Comparison of ENCODE assay signal across 16 cellular contexts in genomic region chr19:47891923-47892666, GRCh38. TPM values are rescaled to one million over a fixed set of nuclear protein-coding genes. Genes with fewer than 3 reads are reported as not detected.
A peak's percentile ranks its signal among the peaks of the same experiment; 100 is the strongest.
DNase-seq lines count a peak whose midpoint lies in the region; TF ChIP-seq lines count a peak whose summit lies in the region.
"Had no signal": no experiment of that assay in that cellular context is flagged by ENCODE, and none has a peak within 500 bp of the region (broad histone marks: within the 10 kb centered on the region; RNA-seq: fewer than 3 reads in every experiment).

No MANE protein-coding gene starts in this region.

- peak overlapping the region; percentile 69 for H3K27ac ChIP-seq in neuronal stem cell (replicated peaks; ENCODE audit: low read length)

- no peak overlapping the region for H4K91ac ChIP-seq in neuronal stem cell (ENCODE audit: low read depth, low read length, poor library complexity)

- H2AFZ ChIP-seq in neuronal stem cell (ENCODE audit: low read length), result no peak overlapping the region

- H2BK12ac ChIP-seq in neuronal stem cell (ENCODE audit: low read length), result no peak overlapping the region

- H2AK5ac ChIP-seq in neuronal stem cell (ENCODE audit: low read depth, low read length), result no peak overlapping the region

- no peaks in the 10 kb centered on the region for H3K4me1 ChIP-seq in neuronal stem cell (ENCODE audit: control insufficient read depth in 2 of 2, insufficient read depth in 1 of 2, low read depth in 1 of 2, low read length in 2 of 2)

- H4K8ac ChIP-seq in neuronal stem cell (ENCODE audit: low read depth, low read length), result no peak overlapping the region

- TF ChIP-seq CTCF in fibroblast of the aortic adventitia (IDR thresholded peaks at IDR 0.05; ENCODE audit: insufficient read depth, low read length), result no peak

- no CpG with 5 or more reads among the region's 7 CpGs for WGBS in neuronal stem cell (ENCODE audit: extremely low coverage in 2 of 2, insufficient read length in 2 of 2, insufficient replicate concordance in 1 of 2), 2 donors

- H3K79me1 ChIP-seq in neuronal stem cell (ENCODE audit: low read depth, low read length), result no peaks in the 10 kb centered on the region

- DNase-seq in CMK (ENCODE audit: low read depth) (peak; percentile 94), SK-MEL-5 (ENCODE audit: low read depth, low spot score) (peak; percentile 12), fibroblast of the aortic adventitia (ENCODE audit: low read depth) (peak; percentile 23), neuronal stem cell (ENCODE audit: low spot score) (peak; percentile 18), HCEC 1CT (no peak), NCI-H510A (lab: John Stamatoyannopoulos, UW) (no peak), nucleus accumbens (lab: John Stamatoyannopoulos, UW) (no peak), NCI-H524 (lab: John Stamatoyannopoulos, UW) (no peak)
- DNase-seq: NCI-H2171 treated with DMSO at 0.1 percent for 48 hours; occipital lobe; stimulated activated CD4-positive, alpha-beta T cell treated with anti-CD3 and anti-CD28 coated beads, Interleukin-12 subunit alpha, Interleukin-12 subunit beta, amount 100 ng/mL, for 4 hours had no signal

- no peak overlapping the region for H2BK120ac ChIP-seq in neuronal stem cell (ENCODE audit: low read depth, low read length)

- no peak overlapping the region for H3K4me2 ChIP-seq in neuronal stem cell (ENCODE audit: insufficient read depth, low read length, poor library complexity, severe bottlenecking)
- H3K4me2 ChIP-seq: SK-N-SH had no signal

- no peak overlapping the region for H3K23ac ChIP-seq in neuronal stem cell (ENCODE audit: low read depth, low read length, poor library complexity)

- no peaks in the 10 kb centered on the region for H3K36me3 ChIP-seq in neuronal stem cell (replicated peaks in 1 of 2; ENCODE audit: control insufficient read depth in 2 of 2, insufficient read depth in 2 of 2, low read length in 2 of 2)

- H2BK15ac ChIP-seq in neuronal stem cell (ENCODE audit: low read length), result no peak overlapping the region

- peaks cover 0 to 2% of the 10 kb centered on the region in 2 donors for H3K9me3 ChIP-seq in neuronal stem cell (replicated peaks in 1 of 2; ENCODE audit: control insufficient read depth in 2 of 2, insufficient read depth in 1 of 2, low read depth in 1 of 2, low read length in 2 of 2)
- H3K9me3 ChIP-seq: SK-N-SH had no signal

- no peak overlapping the region for H3K4ac ChIP-seq in neuronal stem cell (ENCODE audit: low read length)

- no peaks in the 10 kb centered on the region for H3K27me3 ChIP-seq in neuronal stem cell (ENCODE audit: control insufficient read depth in 3 of 3, insufficient read depth in 3 of 3, low read depth in 1 of 3, low read length in 3 of 3)

- no peak overlapping the region for H3K14ac ChIP-seq in neuronal stem cell (ENCODE audit: low read length)

- no peak overlapping the region for H3K9ac ChIP-seq in neuronal stem cell (ENCODE audit: low read depth, low read length, poor library complexity)
- H3K9ac ChIP-seq: SK-N-SH had no signal

- no peak overlapping the region for H3K18ac ChIP-seq in neuronal stem cell (ENCODE audit: low read length)

- no peak overlapping the region for H2BK5ac ChIP-seq in neuronal stem cell (ENCODE audit: low read length)

- H3K4me3 ChIP-seq in fibroblast of the aortic adventitia (ENCODE audit: low read depth, low read length), result no peak overlapping the region
- H3K4me3 ChIP-seq in neuronal stem cell (ENCODE audit: low read length in 2 of 2), result no peak overlapping the region

- in situ Hi-C loops in SK-MEL-5 (cut with HindIII; ENCODE audit: low pct_unique_long_range_greater_than_20kb, low sequenced_read_pairs), result no loop called here

RNA-seq across cellular contexts. Expression of gene SULT2A1, which starts 6.0 kb away (rescaled TPM):
- 0.16 and 0.21 TPM in 2 replicates for total RNA-seq in SK-MEL-5 (2014; rRNA removed; shearing (Covaris generic))
- 0.05 TPM in 1 of 2 replicates, not detected in the other for polyA plus RNA-seq in SK-MEL-5 (2015; cell fraction: cytosol; rRNA removed)
- polyA plus RNA-seq in SK-MEL-5 (2015; cell fraction: nucleus; rRNA removed), result not detected in 2 replicates
- total RNA-seq in fibroblast of the aortic adventitia (ENCODE audit: low replicate concordance), result not detected in 2 replicates
- not detected for polyA plus RNA-seq in neuronal stem cell (2013, experiment 1 of 2)
- not detected for polyA plus RNA-seq in neuronal stem cell (2013, experiment 2 of 2)
- total RNA-seq: cerebellum, epithelial cell of proximal tubule, lung microvascular endothelial cell, occipital lobe, subcutaneous adipose tissue had no signal
- polyA plus RNA-seq: SK-N-SH had no signal

RNA-seq across cellular contexts. Expression of gene TPRX2, which starts 33.1 kb away (rescaled TPM):
- total RNA-seq in SK-MEL-5 (2014; rRNA removed; shearing (Covaris generic)), result not detected in 2 replicates
- polyA plus RNA-seq in SK-MEL-5 (2015; cell fraction: cytosol; rRNA removed), result not detected in 2 replicates
- not detected in 2 replicates for polyA plus RNA-seq in SK-MEL-5 (2015; cell fraction: nucleus; rRNA removed)
- total RNA-seq in fibroblast of the aortic adventitia (ENCODE audit: low replicate concordance), result not detected in 2 replicates
- not detected for polyA plus RNA-seq in neuronal stem cell (2013, experiment 1 of 2)
- not detected for polyA plus RNA-seq in neuronal stem cell (2013, experiment 2 of 2)
- total RNA-seq: cerebellum, epithelial cell of proximal tubule, lung microvascular endothelial cell, occipital lobe, subcutaneous adipose tissue had no signal
- polyA plus RNA-seq: SK-N-SH had no signal

Comparison
In these comparisons a context has a peak if more than half of its experiments do, and no peak if none do; other contexts are left out.
1. DNase-seq: peak in CMK (single experiment), SK-MEL-5 (single experiment), fibroblast of the aortic adventitia (single experiment) and neuronal stem cell (single experiment); none in HCEC 1CT (single experiment), NCI-H510A (single experiment), nucleus accumbens (0 of 56) and NCI-H524 (0 of 2).